In the genomic region with DNA sequence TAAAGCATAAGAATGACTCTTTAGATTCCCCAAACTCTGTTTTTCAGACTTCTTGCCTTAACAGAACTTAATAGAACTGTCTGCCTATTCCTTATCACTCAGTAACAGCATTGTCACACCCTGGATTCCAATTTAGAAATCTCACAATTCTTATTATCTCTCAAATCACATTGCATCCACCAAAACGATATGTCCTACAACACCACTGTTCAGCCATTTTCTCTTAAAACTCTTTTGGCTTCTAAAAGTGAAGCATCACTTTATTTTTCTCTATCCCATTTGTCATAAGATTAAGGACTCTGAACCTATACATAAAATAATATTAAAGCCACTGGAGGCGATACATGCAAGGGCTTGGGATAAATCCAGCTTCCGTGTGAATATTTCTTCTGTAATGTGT, we compare ENCODE assay signal across 16 cellular contexts. TPM values are rescaled to one million over a fixed set of nuclear protein-coding genes. Genes with fewer than 3 reads are reported as not detected.
DNase-seq lines count a peak whose midpoint lies in the region; ATAC-seq, FAIRE-seq and TF ChIP-seq lines count a peak whose summit lies in the region.
"Had no signal": no experiment of that assay in that cellular context is flagged by ENCODE, and none has a peak within 500 bp of the region (broad histone marks: within the 10 kb centered on the region; RNA-seq: fewer than 3 reads in every experiment).

No MANE protein-coding gene starts in this region.

- H3K4me1 ChIP-seq in astrocyte (ENCODE audit: insufficient read depth, low read length) (peaks cover 20% of the 10 kb centered on the region), osteoblast (ENCODE audit: insufficient read depth, low read length) (peaks cover 28% of the 10 kb centered on the region)

- H3K79me2 ChIP-seq in astrocyte (ENCODE audit: insufficient read depth, low read length) (peaks cover 1% of the 10 kb centered on the region), osteoblast (ENCODE audit: insufficient read depth, low read length) (peaks cover 19% of the 10 kb centered on the region)

- DNase-seq in natural killer cell (no peak), astrocyte (ENCODE audit: low read depth) (no peak), osteoblast (ENCODE audit: insufficient read length, low spot score, missing footprints) (no peak), GOT3 (lab: John Stamatoyannopoulos, UW) (no peak), epidermal melanocyte (ENCODE audit: insufficient read length, low spot score) (no peak)
- DNase-seq in natural killer cell treated with Interleukin-12 subunit alpha and Interleukin-12 subunit beta and Interleukin-15 and Interleukin-18, amount 100 ng/mL, for 72 hours (ENCODE audit: low spot score): no peak
- DNase-seq in activated CD4-positive, alpha-beta memory T cell treated with anti-CD3 and anti-CD28 coated beads for 36 hours: no peak

- no peaks in the 10 kb centered on the region for H3K36me3 Mint-ChIP-seq in natural killer cell
- H3K36me3 Mint-ChIP-seq in natural killer cell treated with Interleukin-12 subunit alpha and Interleukin-12 subunit beta and Interleukin-15 and Interleukin-18, amount 100 ng/mL, for 72 hours: no peaks in the 10 kb centered on the region
- H3K36me3 Mint-ChIP-seq in astrocyte (ENCODE audit: low read depth, unreplicated experiment): no peaks in the 10 kb centered on the region
- no peaks in the 10 kb centered on the region for H3K36me3 Mint-ChIP-seq in activated CD4-positive, alpha-beta memory T cell treated with anti-CD3 and anti-CD28 coated beads for 36 hours
- H3K36me3 Mint-ChIP-seq: CD4-positive, alpha-beta memory T cell had no signal

- no peak overlapping the region for H3K9ac ChIP-seq in astrocyte (ENCODE audit: low read length)

- peak overlapping the region; percentile 85 for H3K4me3 Mint-ChIP-seq in natural killer cell
- no peak overlapping the region for H3K4me3 Mint-ChIP-seq in natural killer cell treated with Interleukin-12 subunit alpha and Interleukin-12 subunit beta and Interleukin-15 and Interleukin-18, amount 100 ng/mL, for 72 hours
- H3K4me3 Mint-ChIP-seq in astrocyte (ENCODE audit: unreplicated experiment): no peak overlapping the region
- no peak overlapping the region for H3K4me3 Mint-ChIP-seq in activated CD4-positive, alpha-beta memory T cell treated with anti-CD3 and anti-CD28 coated beads for 36 hours

- H3K27ac Mint-ChIP-seq in natural killer cell (no peak overlapping the region), astrocyte (ENCODE audit: unreplicated experiment) (no peak overlapping the region)
- H3K27ac Mint-ChIP-seq in natural killer cell treated with Interleukin-12 subunit alpha and Interleukin-12 subunit beta and Interleukin-15 and Interleukin-18, amount 100 ng/mL, for 72 hours: no peak overlapping the region
- no peak overlapping the region for H3K27ac Mint-ChIP-seq in activated CD4-positive, alpha-beta memory T cell treated with anti-CD3 and anti-CD28 coated beads for 36 hours
- H3K27ac Mint-ChIP-seq: activated B cell treated with CpG ODN at 0.5 μM for 24 hours had no signal

- peak; percentile 45 for FAIRE-seq in astrocyte (lab: Jason Lieb, UNC)

- peaks cover 34 to 49% of the 10 kb centered on the region in 2 donors for H3K27me3 Mint-ChIP-seq in natural killer cell (ENCODE audit: low read depth in 2 of 2)
- peaks cover 25 to 54% of the 10 kb centered on the region in 2 donors for H3K27me3 Mint-ChIP-seq in natural killer cell treated with Interleukin-12 subunit alpha and Interleukin-12 subunit beta and Interleukin-15 and Interleukin-18, amount 100 ng/mL, for 72 hours
- no peaks in the 10 kb centered on the region for H3K27me3 Mint-ChIP-seq in astrocyte (ENCODE audit: low read depth, unreplicated experiment)
- H3K27me3 Mint-ChIP-seq in activated CD4-positive, alpha-beta memory T cell treated with anti-CD3 and anti-CD28 coated beads for 36 hours: peaks cover 42% of the 10 kb centered on the region

- no peaks in the 10 kb centered on the region for H3K27me3 ChIP-seq in astrocyte (ENCODE audit: insufficient read depth, low read length)
- no peaks in the 10 kb centered on the region for H3K27me3 ChIP-seq in osteoblast (ENCODE audit: insufficient read depth, low read length)
- H3K27me3 ChIP-seq: cardiac muscle cell, ovary, thyroid gland had no signal

- H3K9me3 Mint-ChIP-seq in natural killer cell (no peaks in the 10 kb centered on the region), astrocyte (ENCODE audit: unreplicated experiment) (no peaks in the 10 kb centered on the region)
- H3K9me3 Mint-ChIP-seq in natural killer cell treated with Interleukin-12 subunit alpha and Interleukin-12 subunit beta and Interleukin-15 and Interleukin-18, amount 100 ng/mL, for 72 hours: no peaks in the 10 kb centered on the region
- no peaks in the 10 kb centered on the region for H3K9me3 Mint-ChIP-seq in activated CD4-positive, alpha-beta memory T cell treated with anti-CD3 and anti-CD28 coated beads for 36 hours
- H3K9me3 Mint-ChIP-seq: activated B cell treated with CpG ODN at 0.5 μM for 24 hours; CD4-positive, alpha-beta memory T cell had no signal

- intact Hi-C loops in natural killer cell (cut with micrococcal nuclease): loop anchor here (1.0 to 10.0 kb wide), 5 partner anchors 62 to 1008 kb away; no protein-coding TSS in a partner anchor
- intact Hi-C loops in activated CD4-positive, alpha-beta memory T cell treated with anti-CD3 and anti-CD28 coated beads for 36 hours (cut with micrococcal nuclease): loop anchor here (1.0 to 10.0 kb wide), 7 partner anchors 36 to 1010 kb away; a partner anchor contains a TSS

- H3K27ac ChIP-seq in astrocyte (ENCODE audit: low read depth, low read length) (no peak overlapping the region), osteoblast (ENCODE audit: low read depth, low read length) (no peak overlapping the region)

- H3K4me1 Mint-ChIP-seq in natural killer cell: peaks cover 22 to 26% of the 10 kb centered on the region in 2 donors
- H3K4me1 Mint-ChIP-seq in natural killer cell treated with Interleukin-12 subunit alpha and Interleukin-12 subunit beta and Interleukin-15 and Interleukin-18, amount 100 ng/mL, for 72 hours (ENCODE audit: low read depth in 2 of 2): peaks cover 17 to 24% of the 10 kb centered on the region in 2 donors
- peaks cover 23% of the 10 kb centered on the region for H3K4me1 Mint-ChIP-seq in astrocyte (ENCODE audit: low read depth, unreplicated experiment)
- peaks cover 17% of the 10 kb centered on the region for H3K4me1 Mint-ChIP-seq in activated CD4-positive, alpha-beta memory T cell treated with anti-CD3 and anti-CD28 coated beads for 36 hours (ENCODE audit: low read depth)

- H3K9me3 ChIP-seq in astrocyte (ENCODE audit: insufficient read depth, low read depth, low read length) (no peaks in the 10 kb centered on the region), osteoblast (ENCODE audit: low read depth, low read length) (no peaks in the 10 kb centered on the region)
- H3K9me3 ChIP-seq: HAP-1, ovary, thyroid gland had no signal

- no peak for TF ChIP-seq CTCF in natural killer cell (IDR thresholded peaks at IDR 0.05)
- TF ChIP-seq CTCF in astrocyte (IDR thresholded peaks at IDR 0.05; ENCODE audit: insufficient read depth, low read depth, low read length): no peak
- TF ChIP-seq CTCF in osteoblast (IDR thresholded peaks at IDR 0.05; ENCODE audit: extremely low read depth, low read depth, low read length): no peak

- no peak overlapping the region for H3K4me2 ChIP-seq in astrocyte (ENCODE audit: low read length)
- H3K4me2 ChIP-seq in osteoblast (ENCODE audit: insufficient read depth, low read length): peak overlapping the region; percentile 99

- CTCF ChIA-PET in activated CD4-positive, alpha-beta memory T cell treated with anti-CD3 and anti-CD28 coated beads for 36 hours (lab: Charles Lee): interaction anchor here (0.6 to 6.5 kb wide), 18 partner anchors 8 to 192 kb away, joined by 3 to 65 read pairs (median 6); no protein-coding TSS in a partner anchor

- H3K4me3 ChIP-seq in astrocyte (ENCODE audit: insufficient read depth, low read depth, low read length): no peak overlapping the region
- H3K4me3 ChIP-seq in osteoblast (ENCODE audit: insufficient read depth, low read length): no peak overlapping the region
- H3K4me3 ChIP-seq: cardiac muscle cell had no signal

- H3K36me3 ChIP-seq in astrocyte (ENCODE audit: insufficient read depth, low read length) (no peaks in the 10 kb centered on the region), osteoblast (ENCODE audit: insufficient read depth, low read length) (no peaks in the 10 kb centered on the region)
- H3K36me3 ChIP-seq: cardiac muscle cell, HAP-1, ovary, thyroid gland had no signal

- ATAC-seq in natural killer cell: no peak
- ATAC-seq in natural killer cell treated with Interleukin-12 subunit alpha and Interleukin-12 subunit beta and Interleukin-15 and Interleukin-18, amount 100 ng/mL, for 72 hours: no peak
- ATAC-seq in HG03342 (IDR thresholded peaks at IDR 0.05; ENCODE audit: unreplicated experiment): no peak

- H2AFZ ChIP-seq in astrocyte (ENCODE audit: low read depth, low read length): no peak overlapping the region
- no peak overlapping the region for H2AFZ ChIP-seq in osteoblast (ENCODE audit: low read length)

- POLR2A ChIA-PET in activated CD4-positive, alpha-beta memory T cell treated with anti-CD3 and anti-CD28 coated beads for 36 hours (lab: Charles Lee): interaction anchor here (0.6 kb wide), 1 partner anchor 104 kb away, joined by 5 read pairs; no protein-coding TSS in a partner anchor

- H4K20me1 ChIP-seq in astrocyte (ENCODE audit: insufficient read depth, low read length) (no peaks in the 10 kb centered on the region), osteoblast (ENCODE audit: insufficient read depth, low read length) (no peaks in the 10 kb centered on the region)

RNA-seq across cellular contexts. Expression of a gene that starts 1.2 kb away (rescaled TPM):
- total RNA-seq in natural killer cell (1 to 10 TPM in 1 of 3 donors, under 1 TPM in 2; 0.50 to 1.3 (median 0.96) TPM), astrocyte (6.0 and 6.1 TPM in 2 replicates), osteoblast (30.8 and 37.4 TPM in 2 replicates)
- total RNA-seq in natural killer cell treated with Interleukin-12 subunit alpha and Interleukin-12 subunit beta and Interleukin-15 and Interleukin-18, amount 100 ng/mL, for 72 hours: not detected
- not detected for total RNA-seq in activated CD4-positive, alpha-beta memory T cell treated with anti-CD3 and anti-CD28 coated beads for 36 hours
- total RNA-seq: HT-29; T-helper 1 cell treated with Interleukin-12 subunit alpha and Interleukin-12 subunit beta and Interleukin-4 antibody, amounts not matched to agents 30 ng/mL and 1 ng/mL, for 36 hours had no signal

RNA-seq across cellular contexts. Expression of a gene that starts 36.7 kb away (rescaled TPM):
- total RNA-seq in natural killer cell (10 to 100 TPM; 45.7 to 56.2 (median 50.1) TPM), astrocyte (6.5 and 8.6 TPM in 2 replicates), osteoblast (16.6 and 17.7 TPM in 2 replicates)
- 10 to 100 TPM; 20.3 to 32.2 TPM for total RNA-seq in natural killer cell treated with Interleukin-12 subunit alpha and Interleukin-12 subunit beta and Interleukin-15 and Interleukin-18, amount 100 ng/mL, for 72 hours
- 10 to 100 TPM; 23.5 to 24.8 TPM for total RNA-seq in activated CD4-positive, alpha-beta memory T cell treated with anti-CD3 and anti-CD28 coated beads for 36 hours
